9 cellular contexts compared by ENCODE assay signal in genomic region chr6:110341671-110342304, GRCh38. TPM values are rescaled to one million over a fixed set of nuclear protein-coding genes. Genes with fewer than 3 reads are reported as not detected.
DNase-seq lines count a peak whose midpoint lies in the region; ATAC-seq, FAIRE-seq and TF ChIP-seq lines count a peak whose summit lies in the region.
"Had no signal": no experiment of that assay in that cellular context is flagged by ENCODE, and none has a peak within 500 bp of the region (broad histone marks: within the 10 kb centered on the region; RNA-seq: fewer than 3 reads in every experiment).

No MANE protein-coding gene starts in this region.

- no peaks in the 10 kb centered on the region for H3K9me3 ChIP-seq in stomach

- no peak for TF ChIP-seq POLR2A in stomach (IDR thresholded peaks at IDR 0.05)

- H3K27ac ChIP-seq in brain microvascular endothelial cell (no peak overlapping the region), stomach (peak overlapping the region in 2 of 5 donors; percentile 20 to 43)

- CTCF ChIA-PET in activated CD4-positive, alpha-beta T cell treated with anti-CD3 and anti-CD28 coated beads for 36 hours (lab: Charles Lee) = interaction anchor here (1.5 kb wide), 1 partner anchor 50 kb away, joined by 4 read pairs; no protein-coding TSS in a partner anchor

- ATAC-seq in activated CD4-positive, alpha-beta T cell treated with anti-CD3 and anti-CD28 coated beads for 36 hours = no peak
- ATAC-seq in HG03439 (IDR thresholded peaks at IDR 0.05; ENCODE audit: unreplicated experiment) = no peak

- H3K27me3 Mint-ChIP-seq in nephron (ENCODE audit: low read depth) = no peaks in the 10 kb centered on the region
- H3K27me3 Mint-ChIP-seq in activated CD4-positive, alpha-beta T cell treated with anti-CD3 and anti-CD28 coated beads for 36 hours = no peaks in the 10 kb centered on the region

- H3K27me3 ChIP-seq in brain microvascular endothelial cell (replicated peaks) = no peaks in the 10 kb centered on the region
- no peaks in the 10 kb centered on the region for H3K27me3 ChIP-seq in stomach

- H3K36me3 Mint-ChIP-seq in nephron (ENCODE audit: low read depth) = no peaks in the 10 kb centered on the region
- no peaks in the 10 kb centered on the region for H3K36me3 Mint-ChIP-seq in activated CD4-positive, alpha-beta T cell treated with anti-CD3 and anti-CD28 coated beads for 36 hours (ENCODE audit: low read depth)

- peaks cover 0 to 34% (median 16%) of the 10 kb centered on the region in 4 donors for H3K4me1 ChIP-seq in stomach

- peak; percentile 18 for DNase-seq in EL
- no peak for DNase-seq in LNCaP clone FGC (ENCODE audit: low read depth)
- DNase-seq in brain microvascular endothelial cell = peak; percentile 39
- no peak for DNase-seq in frontal cortex (ENCODE audit: low spot score in 2 of 2)
- no peak for DNase-seq in stomach
- no peak for DNase-seq in activated CD4-positive, alpha-beta T cell treated with anti-CD3 and anti-CD28 coated beads for 36 hours
- DNase-seq: activated naive CD4-positive, alpha-beta T cell treated with anti-CD3 and anti-CD28 coated beads, Interleukin-2, amount 50 U/mL, for 16 hours had no signal

- peaks cover 33% of the 10 kb centered on the region for H3K4me1 Mint-ChIP-seq in nephron
- no peaks in the 10 kb centered on the region for H3K4me1 Mint-ChIP-seq in activated CD4-positive, alpha-beta T cell treated with anti-CD3 and anti-CD28 coated beads for 36 hours

- in situ Hi-C loops in brain microvascular endothelial cell (cut with HindIII; ENCODE audit: low pct_ligation_motif_present, low sequenced_read_pairs) = no loop called here

- 76 to 82% (median 80%) methylated on average over 6 to 7 of the region's 7 CpGs for WGBS in stomach, 5 donors

- no peak overlapping the region for H3K4me3 ChIP-seq in LNCaP clone FGC (ENCODE audit: low read depth, low read length)
- no peak overlapping the region for H3K4me3 ChIP-seq in brain microvascular endothelial cell (ENCODE audit: low read depth, low read length)
- no peak overlapping the region for H3K4me3 ChIP-seq in stomach

- H3K36me3 ChIP-seq in brain microvascular endothelial cell (replicated peaks) (no peaks in the 10 kb centered on the region), stomach (no peaks in the 10 kb centered on the region)

- FAIRE-seq in frontal cortex (lab: Jason Lieb, UNC) = no peak

- intact Hi-C loops in stomach (cut with DNase I; ENCODE audit: low total_unique reads) = no loop called here
- intact Hi-C loops in activated CD4-positive, alpha-beta T cell treated with anti-CD3 and anti-CD28 coated beads for 36 hours (cut with DNase I, micrococcal nuclease) = no loop called here

- H3K27ac Mint-ChIP-seq in nephron = peak overlapping the region; percentile 12 to 68 (median 31)
- H3K27ac Mint-ChIP-seq in activated CD4-positive, alpha-beta T cell treated with anti-CD3 and anti-CD28 coated beads for 36 hours = no peak overlapping the region

- H3K4me3 Mint-ChIP-seq in nephron = no peak overlapping the region
- H3K4me3 Mint-ChIP-seq in activated CD4-positive, alpha-beta T cell treated with anti-CD3 and anti-CD28 coated beads for 36 hours = no peak overlapping the region

- POLR2A ChIA-PET in activated CD4-positive, alpha-beta T cell treated with anti-CD3 and anti-CD28 coated beads for 36 hours (lab: Charles Lee) = no interaction called here

- TF ChIP-seq EP300 in stomach (IDR thresholded peaks at IDR 0.05) = no peak

- peak; percentile 33; the same call in 1 of the 2 replicates for TF ChIP-seq CTCF in LNCaP clone FGC (IDR thresholded peaks at IDR 0.05; ENCODE audit: control insufficient read depth, extremely low read depth, insufficient read depth)
- peak; percentile 69 for TF ChIP-seq CTCF in brain microvascular endothelial cell (IDR thresholded peaks at IDR 0.05; ENCODE audit: low read depth, low read length, missing control alignments)
- TF ChIP-seq CTCF in nephron (IDR thresholded peaks at IDR 0.05; ENCODE audit: unreplicated experiment in 3 of 3) = peak; percentile 37 to 57 (median 47)
- peak in 1 of 7 experiments; percentile 20 for TF ChIP-seq CTCF in stomach (IDR thresholded peaks at IDR 0.05)

- H3K9me3 Mint-ChIP-seq in nephron = no peaks in the 10 kb centered on the region
- no peaks in the 10 kb centered on the region for H3K9me3 Mint-ChIP-seq in activated CD4-positive, alpha-beta T cell treated with anti-CD3 and anti-CD28 coated beads for 36 hours (ENCODE audit: low read depth)

RNA-seq across cellular contexts. Expression of gene METTL24, which starts 16.4 kb away (rescaled TPM):
- 2.0 TPM for total RNA-seq in frontal cortex
- 10 to 100 TPM in 2 of 5 donors, 1 to 10 TPM in 2, not detected in 1; 2.8 to 25.8 (median 9.5) TPM for total RNA-seq in stomach
- polyA plus RNA-seq in stomach = 1 to 10 TPM in 1 of 3 donors, under 1 TPM in 2; 0.55 to 1.7 (median 0.87) TPM
- total RNA-seq in activated CD4-positive, alpha-beta T cell treated with anti-CD3 and anti-CD28 coated beads for 36 hours = not detected

Comparison
In these comparisons a context has a peak if more than half of its experiments do, and no peak if none do; other contexts are left out.
1. DNase-seq: peak in EL (single experiment) and brain microvascular endothelial cell (single experiment); none in LNCaP clone FGC (single experiment), frontal cortex (0 of 2), stomach (single experiment) and activated CD4-positive, alpha-beta T cell treated with anti-CD3 and anti-CD28 coated beads for 36 hours (single experiment).